12 cellular contexts compared by ENCODE assay signal in genomic region chr1:167474191-167474641, GRCh38. TPM values are rescaled to one million over a fixed set of nuclear protein-coding genes. Genes with fewer than 3 reads are reported as not detected.
DNase-seq lines count a peak whose midpoint lies in the region; ATAC-seq lines count a peak whose summit lies in the region.
"Had no signal": no experiment of that assay in that cellular context is flagged by ENCODE, and none has a peak within 500 bp of the region (broad histone marks: within the 10 kb centered on the region; RNA-seq: fewer than 3 reads in every experiment).

No MANE protein-coding gene starts in this region.

- peaks cover 41% of the 10 kb centered on the region for H3K36me3 Mint-ChIP-seq in activated naive CD8-positive, alpha-beta T cell treated with anti-CD3 and anti-CD28 coated beads, Interleukin-2, amount 10 ng/mL, durations not matched to agents 7 days and 5 days

- POLR2A ChIA-PET in activated naive CD8-positive, alpha-beta T cell treated with anti-CD3 and anti-CD28 coated beads, Interleukin-2, amount 10 ng/mL, durations not matched to agents 7 days and 5 days (lab: Charles Lee), result interaction anchor here (0.7 to 3.1 kb wide), 4 partner anchors 9 to 43 kb away, joined by 3 to 19 read pairs (median 4); partner anchors contain the start of gene CD247

- ATAC-seq in activated naive CD8-positive, alpha-beta T cell treated with anti-CD3 and anti-CD28 coated beads, Interleukin-2, amount 10 ng/mL, durations not matched to agents 7 days and 5 days (ENCODE audit: low read depth), result peak; percentile 71
- ATAC-seq in HG03280 (IDR thresholded peaks at IDR 0.05; ENCODE audit: unreplicated experiment) (no peak), HG02798 (IDR thresholded peaks at IDR 0.05; ENCODE audit: poor library complexity, unreplicated experiment) (no peak)

- DNase-seq in NCI-H82 (lab: John Stamatoyannopoulos, UW) (peak; percentile 88), anterior cingulate cortex (lab: John Stamatoyannopoulos, UW) (no peak), H4 (ENCODE audit: low spot score) (no peak)
- peak; percentile 46 for DNase-seq in activated CD4-positive, alpha-beta T cell treated with anti-CD3 and anti-CD28 coated beads, Interleukin-2, amount 50 U/mL, for 1 hour
- DNase-seq in activated naive CD8-positive, alpha-beta T cell treated with anti-CD3 and anti-CD28 coated beads, Interleukin-2, amount 10 ng/mL, durations not matched to agents 7 days and 5 days, result no peak
- peak; percentile 42 to 77 for DNase-seq in stimulated activated CD4-positive, alpha-beta T cell treated with anti-CD3 and anti-CD28 coated beads, Interleukin-4, amount 100 ng/mL, for 4 hours
- DNase-seq: C1 segment of cervical spinal cord, hypothalamus, NCI-H2171 had no signal

- H3K27ac Mint-ChIP-seq in activated naive CD8-positive, alpha-beta T cell treated with anti-CD3 and anti-CD28 coated beads, Interleukin-2, amount 10 ng/mL, durations not matched to agents 7 days and 5 days, result peak overlapping the region; percentile 83

- H3K27me3 Mint-ChIP-seq in activated naive CD8-positive, alpha-beta T cell treated with anti-CD3 and anti-CD28 coated beads, Interleukin-2, amount 10 ng/mL, durations not matched to agents 7 days and 5 days, result no peaks in the 10 kb centered on the region

- no peaks in the 10 kb centered on the region for H3K9me3 Mint-ChIP-seq in activated naive CD8-positive, alpha-beta T cell treated with anti-CD3 and anti-CD28 coated beads, Interleukin-2, amount 10 ng/mL, durations not matched to agents 7 days and 5 days

- peaks cover 60% of the 10 kb centered on the region for H3K4me1 Mint-ChIP-seq in activated naive CD8-positive, alpha-beta T cell treated with anti-CD3 and anti-CD28 coated beads, Interleukin-2, amount 10 ng/mL, durations not matched to agents 7 days and 5 days

- H3K4me3 Mint-ChIP-seq in activated naive CD8-positive, alpha-beta T cell treated with anti-CD3 and anti-CD28 coated beads, Interleukin-2, amount 10 ng/mL, durations not matched to agents 7 days and 5 days, result peak overlapping the region; percentile 75

RNA-seq across cellular contexts. Expression of gene CD247, which starts 44.1 kb away (rescaled TPM):
- 100 to 1,000 TPM; 252 to 276 TPM for total RNA-seq in activated naive CD8-positive, alpha-beta T cell treated with anti-CD3 and anti-CD28 coated beads, Interleukin-2, amount 10 ng/mL, durations not matched to agents 7 days and 5 days
- not detected in 2 replicates for total RNA-seq in H4 (2014; rRNA removed; shearing (Covaris generic))
- total RNA-seq: chondrocyte had no signal

Comparison
In these comparisons a context has a peak if more than half of its experiments do, and no peak if none do; other contexts are left out.
1. DNase-seq: peak in NCI-H82 (single experiment), activated CD4-positive, alpha-beta T cell treated with anti-CD3 and anti-CD28 coated beads, Interleukin-2, amount 50 U/mL, for 1 hour (single experiment) and stimulated activated CD4-positive, alpha-beta T cell treated with anti-CD3 and anti-CD28 coated beads, Interleukin-4, amount 100 ng/mL, for 4 hours (2 of 2); none in activated naive CD8-positive, alpha-beta T cell treated with anti-CD3 and anti-CD28 coated beads, Interleukin-2, amount 10 ng/mL, durations not matched to agents 7 days and 5 days (single experiment), anterior cingulate cortex (0 of 58) and H4 (single experiment).
2. RNA of gene CD247, which starts 44.1 kb away (total RNA-seq): 252 to 276 TPM in activated naive CD8-positive, alpha-beta T cell treated with anti-CD3 and anti-CD28 coated beads, Interleukin-2, amount 10 ng/mL, durations not matched to agents 7 days and 5 days; not detected in H4; every median in the first group is over 100 times any median in the second.